ENCODE assay signal across 8 cellular contexts in the genomic region with DNA sequence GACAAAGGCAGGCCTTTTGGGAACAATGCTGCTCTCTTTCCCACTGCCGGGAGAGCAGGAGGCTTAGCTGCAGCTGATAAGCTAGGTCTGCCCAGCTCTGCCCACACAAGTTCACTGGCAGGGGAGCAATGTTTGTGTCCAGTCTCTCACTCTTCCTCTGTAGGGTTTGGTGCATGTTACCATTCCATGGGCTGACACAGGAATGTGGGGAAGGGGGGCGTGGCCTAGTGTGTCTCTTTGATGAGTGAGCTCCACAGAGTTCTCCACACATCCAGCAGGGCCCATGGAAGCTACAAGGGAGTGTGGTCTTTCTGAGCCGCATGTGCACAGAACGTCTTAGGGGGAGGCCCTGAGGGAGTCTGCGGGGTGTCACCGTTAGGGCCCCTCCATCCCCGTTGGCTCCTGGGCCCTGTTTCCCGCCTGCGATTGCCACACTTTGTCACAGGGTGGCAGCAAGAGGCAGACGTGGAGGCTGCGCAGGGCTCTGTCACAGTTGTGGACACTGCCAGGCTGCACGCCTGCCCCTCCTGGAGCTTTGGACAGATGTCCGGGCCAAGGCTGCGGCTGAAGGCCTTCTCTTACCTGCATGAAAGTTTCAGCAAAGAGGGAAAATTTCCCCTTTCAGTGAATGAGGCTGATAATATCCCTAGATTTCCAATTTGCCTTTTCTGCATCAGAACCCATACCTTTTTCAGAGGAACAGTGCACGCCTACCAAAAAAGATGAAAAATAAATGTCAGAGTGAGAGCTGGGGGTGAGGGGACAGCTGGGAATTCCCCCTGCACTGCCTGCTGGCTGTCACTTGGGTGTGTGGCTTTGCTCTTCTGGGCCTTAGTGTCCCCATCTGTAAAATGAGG. TPM values are rescaled to one million over a fixed set of nuclear protein-coding genes. Genes with fewer than 3 reads are reported as not detected.
DNase-seq lines count a peak whose midpoint lies in the region; ATAC-seq and TF ChIP-seq lines count a peak whose summit lies in the region.

No MANE protein-coding gene starts in this region.

- H3K9me3 Mint-ChIP-seq in osteocyte (ENCODE audit: unreplicated experiment): no peaks in the 10 kb centered on the region

- H3K27me3 ChIP-seq in HAP-1 (ENCODE audit: low read depth): no peaks in the 10 kb centered on the region
- peaks cover 37% of the 10 kb centered on the region for H3K27me3 ChIP-seq in OCI-LY3 (ENCODE audit: low read depth, low read length)

- peak; percentile 15 for DNase-seq in AG09319 (ENCODE audit: extremely low read depth, low read depth)
- DNase-seq in HAP-1 (ENCODE audit: low spot score in 2 of 2): peak; percentile 51 to 76
- peak; percentile 50 for DNase-seq in fibroblast of gingiva (ENCODE audit: low read depth)
- DNase-seq in osteocyte (ENCODE audit: extremely low spot score, unreplicated experiment): no peak
- no peak for DNase-seq in NCI-H446 treated with DMSO at 0.1 percent for 48 hours (lab: John Stamatoyannopoulos, UW)

- no peaks in the 10 kb centered on the region for H3K79me2 ChIP-seq in OCI-LY3 (ENCODE audit: low read length)

- H3K4me3 ChIP-seq in HAP-1: no peak overlapping the region
- no peak overlapping the region for H3K4me3 ChIP-seq in OCI-LY3 (ENCODE audit: low read length)

- no peak overlapping the region for H3K27ac Mint-ChIP-seq in osteocyte (ENCODE audit: unreplicated experiment)

- no peaks in the 10 kb centered on the region for H3K9me3 ChIP-seq in HAP-1
- H3K9me3 ChIP-seq in OCI-LY3 (ENCODE audit: insufficient read depth, low read length): no peaks in the 10 kb centered on the region

- H3K4me2 ChIP-seq in OCI-LY3 (ENCODE audit: low read length): peak overlapping the region; percentile 35

- peaks cover 2% of the 10 kb centered on the region for H3K27me3 Mint-ChIP-seq in osteocyte (ENCODE audit: unreplicated experiment)

- H3K27ac ChIP-seq in OCI-LY3 (ENCODE audit: low read length): no peak overlapping the region

- peak; percentile 82 for TF ChIP-seq CTCF in AG09319 (IDR thresholded peaks at IDR 0.05; ENCODE audit: low read depth, low read length)
- TF ChIP-seq CTCF in OCI-LY3 (IDR thresholded peaks at IDR 0.05; ENCODE audit: low read depth, low read length): peak; percentile 80
- TF ChIP-seq CTCF in osteocyte (IDR thresholded peaks at IDR 0.05): peak; percentile 22

- H3K36me3 ChIP-seq in HAP-1 (replicated peaks) (no peaks in the 10 kb centered on the region), OCI-LY3 (replicated peaks; ENCODE audit: low read depth, low read length) (no peaks in the 10 kb centered on the region)

- H3K4me3 Mint-ChIP-seq in osteocyte (ENCODE audit: unreplicated experiment): no peak overlapping the region

- no peak overlapping the region for H2AFZ ChIP-seq in OCI-LY3 (ENCODE audit: low read depth, low read length)

- H3K9ac ChIP-seq in OCI-LY3 (ENCODE audit: low read length): no peak overlapping the region

- in situ Hi-C loops in HAP-1 (cut with MboI; ENCODE audit: low sequenced_read_pairs): no loop called here

- H4K20me1 ChIP-seq in OCI-LY3 (ENCODE audit: insufficient read depth, low read length): no peaks in the 10 kb centered on the region

- no peaks in the 10 kb centered on the region for H3K4me1 Mint-ChIP-seq in osteocyte (ENCODE audit: unreplicated experiment)

- ATAC-seq in HG03139 (IDR thresholded peaks at IDR 0.05; ENCODE audit: unreplicated experiment): no peak
- ATAC-seq in HG02981 (IDR thresholded peaks at IDR 0.05; ENCODE audit: unreplicated experiment): no peak

- H3K4me1 ChIP-seq in HAP-1 (no peaks in the 10 kb centered on the region), OCI-LY3 (ENCODE audit: low read length) (no peaks in the 10 kb centered on the region)

- H3K36me3 Mint-ChIP-seq in osteocyte (ENCODE audit: unreplicated experiment): no peaks in the 10 kb centered on the region

RNA-seq across cellular contexts. Expression of a gene that starts 24.3 kb away (rescaled TPM):
- 0.18 and 0.46 TPM in 2 replicates for total RNA-seq in osteocyte

Comparison
In these comparisons a context has a peak if more than half of its experiments do, and no peak if none do; other contexts are left out.
1. DNase-seq: peak in AG09319 (single experiment), HAP-1 (2 of 2) and fibroblast of gingiva (single experiment); none in osteocyte (single experiment) and NCI-H446 treated with DMSO at 0.1 percent for 48 hours (single experiment).
2. CTCF ChIP-seq: peak in every context shown above with its lines; median percentile 82 in AG09319; 80 in OCI-LY3; 22 in osteocyte.